ENCODE assay signal across 17 cellular contexts in genomic region chr7:54596747-54597146, GRCh38. TPM values are rescaled to one million over a fixed set of nuclear protein-coding genes. Genes with fewer than 3 reads are reported as not detected.
A peak's percentile ranks its signal among the peaks of the same experiment; 100 is the strongest.
DNase-seq lines count a peak whose midpoint lies in the region; ATAC-seq and TF ChIP-seq lines count a peak whose summit lies in the region.
"Had no signal": no experiment of that assay in that cellular context is flagged by ENCODE, and none has a peak within 500 bp of the region (broad histone marks: within the 10 kb centered on the region; RNA-seq: fewer than 3 reads in every experiment).

No MANE protein-coding gene starts in this region.

- DNase-seq in GM12865 (ENCODE audit: low read depth) (peak; percentile 25), putamen (ENCODE audit: low spot score) (no peak), heart left ventricle (no peak), cortex of kidney (lab: John Stamatoyannopoulos, UW) (no peak)
- no peak for DNase-seq in activated CD4-positive, alpha-beta memory T cell treated with anti-CD3 and anti-CD28 coated beads, Interleukin-2, amount 10 ng/mL, durations not matched to agents 7 days and 5 days
- DNase-seq: activated CD4-positive, alpha-beta T cell treated with anti-CD3 and anti-CD28 coated beads for 1 hour; DMS153; NCI-H1417; NCI-H526 treated with DMSO at 0.1 percent for 48 hours had no signal

- no peaks in the 10 kb centered on the region for H3K27me3 Mint-ChIP-seq in activated CD4-positive, alpha-beta memory T cell treated with anti-CD3 and anti-CD28 coated beads, Interleukin-2, amount 10 ng/mL, durations not matched to agents 7 days and 5 days
- H3K27me3 Mint-ChIP-seq: activated T-helper 17 cell treated with anti-CD3 and anti-CD28 coated beads, Interleukin-2, amount 50 U/mL, for 72 hours had no signal

- no peaks in the 10 kb centered on the region for H3K36me3 ChIP-seq in heart left ventricle
- H3K36me3 ChIP-seq: prostate gland had no signal

- no peaks in the 10 kb centered on the region for H3K4me1 Mint-ChIP-seq in activated CD4-positive, alpha-beta memory T cell treated with anti-CD3 and anti-CD28 coated beads, Interleukin-2, amount 10 ng/mL, durations not matched to agents 7 days and 5 days
- H3K4me1 Mint-ChIP-seq: activated T-helper 17 cell treated with anti-CD3 and anti-CD28 coated beads, Interleukin-2, amount 50 U/mL, for 72 hours; mesothelial cell of epicardium had no signal

- CTCF ChIA-PET in activated CD4-positive, alpha-beta memory T cell treated with anti-CD3 and anti-CD28 coated beads, Interleukin-2, amount 10 ng/mL, durations not matched to agents 7 days and 5 days (lab: Charles Lee): no interaction called here

- POLR2A ChIA-PET in activated CD4-positive, alpha-beta memory T cell treated with anti-CD3 and anti-CD28 coated beads, Interleukin-2, amount 10 ng/mL, durations not matched to agents 7 days and 5 days (lab: Charles Lee): no interaction called here

- H3K9me3 ChIP-seq in heart left ventricle: no peaks in the 10 kb centered on the region
- H3K9me3 ChIP-seq: prostate gland had no signal

- H3K27ac Mint-ChIP-seq in activated CD4-positive, alpha-beta memory T cell treated with anti-CD3 and anti-CD28 coated beads, Interleukin-2, amount 10 ng/mL, durations not matched to agents 7 days and 5 days: no peak overlapping the region
- H3K27ac Mint-ChIP-seq: activated T-helper 17 cell treated with anti-CD3 and anti-CD28 coated beads, Interleukin-2, amount 50 U/mL, for 72 hours; mesothelial cell of epicardium had no signal

- H3K36me3 Mint-ChIP-seq in activated CD4-positive, alpha-beta memory T cell treated with anti-CD3 and anti-CD28 coated beads, Interleukin-2, amount 10 ng/mL, durations not matched to agents 7 days and 5 days (ENCODE audit: low read depth): no peaks in the 10 kb centered on the region
- H3K36me3 Mint-ChIP-seq: mesothelial cell of epicardium had no signal

- TF ChIP-seq POLR2A in heart left ventricle (IDR thresholded peaks at IDR 0.05): no peak

- no peaks in the 10 kb centered on the region for H3K27me3 ChIP-seq in heart left ventricle

- intact Hi-C loops in heart left ventricle (cut with DNase I): no loop called here

- H3K27ac ChIP-seq in heart left ventricle: no peak overlapping the region
- H3K27ac ChIP-seq: prostate gland, SK-N-MC had no signal

- H3K9me3 Mint-ChIP-seq in activated CD4-positive, alpha-beta memory T cell treated with anti-CD3 and anti-CD28 coated beads, Interleukin-2, amount 10 ng/mL, durations not matched to agents 7 days and 5 days: peaks cover 8% of the 10 kb centered on the region
- H3K9me3 Mint-ChIP-seq: mesothelial cell of epicardium had no signal

- TF ChIP-seq CTCF in GM12865 (IDR thresholded peaks at IDR 0.05; ENCODE audit: insufficient read depth, low read depth, low read length, missing control alignments): no peak
- TF ChIP-seq CTCF in heart left ventricle (IDR thresholded peaks at IDR 0.05): no peak

- H3K4me3 ChIP-seq in GM12865 (ENCODE audit: low read depth, low read length) (no peak overlapping the region), heart left ventricle (no peak overlapping the region)
- H3K4me3 ChIP-seq: prostate gland, SK-N-MC had no signal

- no peaks in the 10 kb centered on the region for H3K4me1 ChIP-seq in heart left ventricle
- H3K4me1 ChIP-seq: prostate gland had no signal

- ATAC-seq in GM19324 (IDR thresholded peaks at IDR 0.05; ENCODE audit: low FRiP score, unreplicated experiment) (peak; percentile 89), HG02678 (IDR thresholded peaks at IDR 0.05; ENCODE audit: unreplicated experiment) (peak; percentile 76), HG03469 (IDR thresholded peaks at IDR 0.05; ENCODE audit: unreplicated experiment) (peak; percentile 97), heart left ventricle (no peak)
- ATAC-seq: activated T-helper 17 cell treated with anti-CD3 and anti-CD28 coated beads, Interleukin-2, amount 50 U/mL, for 72 hours had no signal

- WGBS in heart left ventricle, 4 donors: 82 to 90% (median 85%) methylated on average over 2 of the region's 2 CpGs

- no peak overlapping the region for H3K4me3 Mint-ChIP-seq in activated CD4-positive, alpha-beta memory T cell treated with anti-CD3 and anti-CD28 coated beads, Interleukin-2, amount 10 ng/mL, durations not matched to agents 7 days and 5 days
- H3K4me3 Mint-ChIP-seq: activated T-helper 17 cell treated with anti-CD3 and anti-CD28 coated beads, Interleukin-2, amount 50 U/mL, for 72 hours; mesothelial cell of epicardium had no signal

RNA-seq across cellular contexts. Expression of gene VSTM2A, which starts 54.6 kb away (rescaled TPM):
- total RNA-seq in heart left ventricle: not detected
- not detected for polyA plus RNA-seq in heart left ventricle
- total RNA-seq in activated CD4-positive, alpha-beta memory T cell treated with anti-CD3 and anti-CD28 coated beads, Interleukin-2, amount 10 ng/mL, durations not matched to agents 7 days and 5 days: not detected
- total RNA-seq: activated T-helper 17 cell treated with anti-CD3 and anti-CD28 coated beads, Interleukin-2, amount 50 U/mL, for 72 hours; epithelial cell of proximal tubule; mesothelial cell of epicardium had no signal

Comparison
In these comparisons a context has a peak if more than half of its experiments do, and no peak if none do; other contexts are left out.
1. ATAC-seq: peak in GM19324 (single experiment), HG02678 (single experiment) and HG03469 (single experiment); none in heart left ventricle (0 of 4).